Comparison of ENCODE assay signal across 8 cellular contexts in the genomic region with DNA sequence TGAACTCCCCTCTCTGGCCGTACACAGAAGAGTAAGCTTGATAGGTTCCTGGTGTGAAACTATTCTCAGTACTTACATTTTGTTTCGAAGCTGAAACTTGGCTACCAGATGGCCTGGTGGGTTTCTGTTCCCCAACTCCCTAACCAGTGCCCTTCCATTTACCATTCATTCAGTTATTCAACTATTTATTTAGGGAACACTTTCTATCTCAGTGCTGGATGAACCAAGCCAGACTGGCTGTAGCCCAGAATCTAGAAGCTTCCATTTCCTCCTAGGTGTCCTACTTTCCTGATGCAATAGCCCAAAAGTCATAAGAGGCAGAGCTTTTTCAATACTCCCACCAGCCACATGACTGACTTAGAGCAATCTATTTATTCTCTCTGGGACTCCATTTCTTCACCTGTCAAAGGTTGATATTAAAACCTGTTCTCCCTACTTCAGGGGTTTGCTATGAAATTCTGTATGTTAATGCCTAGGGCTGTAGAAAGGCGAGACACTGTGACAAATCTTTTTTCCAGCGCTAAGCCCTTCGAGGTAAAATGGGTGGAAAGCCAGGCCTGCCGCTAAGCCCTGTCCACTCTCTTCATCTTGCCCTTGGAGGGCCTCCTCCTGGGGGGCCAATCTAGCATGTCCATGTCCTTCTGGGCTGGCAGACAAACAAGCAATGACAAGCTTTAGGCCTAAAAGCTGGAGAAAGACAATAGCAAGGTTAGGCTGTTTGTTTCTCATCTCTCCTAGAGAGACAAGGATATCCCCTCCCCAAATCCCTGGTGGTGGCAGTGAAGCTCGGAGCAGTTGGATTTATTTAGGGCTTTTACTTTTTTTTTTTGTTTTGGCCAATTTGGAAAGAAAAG. TPM values are rescaled to one million over a fixed set of nuclear protein-coding genes. Genes with fewer than 3 reads are reported as not detected.
DNase-seq lines count a peak whose midpoint lies in the region; ATAC-seq and TF ChIP-seq lines count a peak whose summit lies in the region.

No MANE protein-coding gene starts in this region.

- H3K4me3 ChIP-seq in gastroesophageal sphincter = no peak overlapping the region

- no peaks in the 10 kb centered on the region for H3K27me3 ChIP-seq in gastroesophageal sphincter

- H3K4me1 Mint-ChIP-seq in stimulated activated naive CD8-positive, alpha-beta T cell treated with anti-CD3 and anti-CD28 coated beads, Interleukin-15, amount 100 ng/mL, for 72 hours = peaks cover 90% of the 10 kb centered on the region

- H3K27ac Mint-ChIP-seq in stimulated activated naive CD8-positive, alpha-beta T cell treated with anti-CD3 and anti-CD28 coated beads, Interleukin-15, amount 100 ng/mL, for 72 hours = peak overlapping the region; percentile 77 to 96

- WGBS in gastroesophageal sphincter (ENCODE audit: low coverage in 1 of 2), 2 donors = 65 to 69% methylated on average over 4 to 5 of the region's 7 CpGs

- DNase-seq in NCI-H748 treated with DMSO at 0.1 percent for 48 hours (lab: John Stamatoyannopoulos, UW) = peak; percentile 56
- DNase-seq in NCI-H748 (lab: John Stamatoyannopoulos, UW; ENCODE audit: unreplicated experiment) = no peak
- peak; percentile 41 for DNase-seq in OCI-M1 (lab: John Stamatoyannopoulos, UW)
- DNase-seq in stimulated activated naive CD8-positive, alpha-beta T cell treated with anti-CD3 and anti-CD28 coated beads, Interleukin-15, amount 100 ng/mL, for 72 hours = no peak
- DNase-seq in anterior cingulate cortex (lab: John Stamatoyannopoulos, UW) = no peak

- no peaks in the 10 kb centered on the region for H3K36me3 ChIP-seq in gastroesophageal sphincter

- H3K9me3 ChIP-seq in gastroesophageal sphincter = no peaks in the 10 kb centered on the region

- no peaks in the 10 kb centered on the region for H3K27me3 Mint-ChIP-seq in stimulated activated naive CD8-positive, alpha-beta T cell treated with anti-CD3 and anti-CD28 coated beads, Interleukin-15, amount 100 ng/mL, for 72 hours

- H3K4me3 Mint-ChIP-seq in stimulated activated naive CD8-positive, alpha-beta T cell treated with anti-CD3 and anti-CD28 coated beads, Interleukin-15, amount 100 ng/mL, for 72 hours = peak overlapping the region; percentile 24 to 85

- H3K27ac ChIP-seq in gastroesophageal sphincter = peak overlapping the region in 3 of 4 donors; percentile 89 to 100 (median 95)

- no peak for ATAC-seq in gastroesophageal sphincter
- no peak for ATAC-seq in stimulated activated naive CD8-positive, alpha-beta T cell treated with anti-CD3 and anti-CD28 coated beads, Interleukin-15, amount 100 ng/mL, for 72 hours
- no peak for ATAC-seq in HG03097 (IDR thresholded peaks at IDR 0.05; ENCODE audit: low FRiP score, unreplicated experiment)
- no peak for ATAC-seq in HG03469 (IDR thresholded peaks at IDR 0.05; ENCODE audit: unreplicated experiment)

- H3K4me1 ChIP-seq in gastroesophageal sphincter = peaks cover 35 to 98% (median 55%) of the 10 kb centered on the region in 3 donors

- no peak for TF ChIP-seq POLR2A in gastroesophageal sphincter (IDR thresholded peaks at IDR 0.05)

- no peak for TF ChIP-seq EP300 in gastroesophageal sphincter (IDR thresholded peaks at IDR 0.05)

- no peak for TF ChIP-seq CTCF in gastroesophageal sphincter (IDR thresholded peaks at IDR 0.05)

- no peaks in the 10 kb centered on the region for H3K9me3 Mint-ChIP-seq in stimulated activated naive CD8-positive, alpha-beta T cell treated with anti-CD3 and anti-CD28 coated beads, Interleukin-15, amount 100 ng/mL, for 72 hours

RNA-seq across cellular contexts. Expression of a gene that starts 8.2 kb away (rescaled TPM):
- total RNA-seq in gastroesophageal sphincter = 10 to 100 TPM; 53.7 to 75.6 (median 59.9) TPM

Comparison
In these comparisons a context has a peak if more than half of its experiments do, and no peak if none do; other contexts are left out.
1. DNase-seq: peak in NCI-H748 treated with DMSO at 0.1 percent for 48 hours (single experiment) and OCI-M1 (single experiment); none in NCI-H748 (single experiment), stimulated activated naive CD8-positive, alpha-beta T cell treated with anti-CD3 and anti-CD28 coated beads, Interleukin-15, amount 100 ng/mL, for 72 hours (0 of 2) and anterior cingulate cortex (0 of 58).